In genomic region chr9:5191983-5192382, GRCh38 we compare ENCODE assay signal across 24 cellular contexts. TPM values are rescaled to one million over a fixed set of nuclear protein-coding genes. Genes with fewer than 3 reads are reported as not detected.
"Had no signal": no experiment of that assay in that cellular context is flagged by ENCODE, and none has a peak within 500 bp of the region (broad histone marks: within the 10 kb centered on the region; RNA-seq: fewer than 3 reads in every experiment).

No MANE protein-coding gene starts in this region.

- H3K4me2 ChIP-seq: KMS-11, SK-N-SH had no signal

- H3K9me3 ChIP-seq: SK-N-SH had no signal

- DNase-seq: IMR-90, Kasumi-1, MM.1S, NCI-H1092 treated with DMSO at 0.1 percent for 48 hours, NCI-H1436, NCI-H187, NCI-H2029, NCI-H2081 treated with DMSO at 0.1 percent for 48 hours, NCI-H2171, NCI-H226, NCI-H446, NCI-H510A, NCI-H524 treated with DMSO at 0.1 percent for 48 hours, NCI-H69, NCI-H774, PC-3, SHP77, SK-N-SH had no signal

- H3K27ac ChIP-seq: KMS-11, RWPE1 had no signal

- H3K9ac ChIP-seq: KMS-11, SK-N-SH had no signal

- FAIRE-seq: HepG2 had no signal

RNA-seq across cellular contexts. Expression of gene INSL6, which starts 6.5 kb away (rescaled TPM):
- total RNA-seq: HepG2, HT1080, IMR-90, M059J, PC-3, SK-MEL-5 had no signal
- polyA plus RNA-seq: HepG2, IMR-90, SK-N-SH had no signal

RNA-seq across cellular contexts. Expression of gene INSL4, which starts 39.2 kb away (rescaled TPM):
- total RNA-seq: HepG2, IMR-90, M059J, PC-3 had no signal
- polyA plus RNA-seq: HepG2, SK-N-SH had no signal
